ENCODE assay signal across 17 cellular contexts in genomic region chr2:6202756-6203155, GRCh38.
A peak's percentile ranks its signal among the peaks of the same experiment; 100 is the strongest.
DNase-seq lines count a peak whose midpoint lies in the region; TF ChIP-seq lines count a peak whose summit lies in the region.
"Had no signal": no experiment of that assay in that cellular context is flagged by ENCODE, and none has a peak within 500 bp of the region (broad histone marks: within the 10 kb centered on the region; RNA-seq: fewer than 3 reads in every experiment).

No MANE protein-coding gene starts in this region.

- H3K27ac ChIP-seq in neural progenitor cell: no peak overlapping the region
- H3K27ac ChIP-seq: 22Rv1, BLaER1, GM23248, SK-N-MC had no signal

- no peak for TF ChIP-seq CTCF in neural progenitor cell (IDR thresholded peaks at IDR 0.05)

- peak; percentile 15 for DNase-seq in DMS53 (lab: John Stamatoyannopoulos, UW)
- DNase-seq in DMS53 treated with DMSO at 0.1 percent for 48 hours (lab: John Stamatoyannopoulos, UW; ENCODE audit: unreplicated experiment): no peak
- DNase-seq in kidney tubule cell (ENCODE audit: low spot score): peak; percentile 47
- DNase-seq in neural progenitor cell (ENCODE audit: low spot score): no peak
- DNase-seq in NCI-H524 treated with DMSO at 0.1 percent for 48 hours (lab: John Stamatoyannopoulos, UW): no peak
- DNase-seq in NCI-H345 treated with DMSO at 0.1 percent for 48 hours (lab: John Stamatoyannopoulos, UW; ENCODE audit: unreplicated experiment): no peak
- DNase-seq in NCI-H446 (lab: John Stamatoyannopoulos, UW): no peak
- DNase-seq in NCI-H1105 treated with DMSO at 0.1 percent for 48 hours (lab: John Stamatoyannopoulos, UW): no peak
- DNase-seq: DMS153, GM23248, MV-4-11, NCI-H226, PC-3 had no signal

- H3K9me3 Mint-ChIP-seq in neural progenitor cell: peaks cover 21% of the 10 kb centered on the region

- H3K4me3 Mint-ChIP-seq in neural progenitor cell: no peak overlapping the region
- H3K4me3 Mint-ChIP-seq: IgD-negative memory B cell had no signal

- H3K4me1 ChIP-seq in neural progenitor cell: peaks cover 7% of the 10 kb centered on the region
- H3K4me1 ChIP-seq: BLaER1 had no signal

- H3F3A ChIP-seq in neural progenitor cell (ENCODE audit: low read depth): no peaks in the 10 kb centered on the region

- peaks cover 3% of the 10 kb centered on the region for H3K36me3 Mint-ChIP-seq in neural progenitor cell
- H3K36me3 Mint-ChIP-seq: IgD-negative memory B cell had no signal

- peaks cover 2% of the 10 kb centered on the region for H3K27me3 Mint-ChIP-seq in neural progenitor cell (ENCODE audit: insufficient read depth, low read depth)

- H3K4me1 Mint-ChIP-seq in neural progenitor cell: peaks cover 11% of the 10 kb centered on the region
- H3K4me1 Mint-ChIP-seq: IgD-negative memory B cell had no signal

- H3K9ac ChIP-seq in neural progenitor cell: no peak overlapping the region
- H3K9ac ChIP-seq: BLaER1, GM23248 had no signal

- H3K9me3 ChIP-seq in neural progenitor cell (ENCODE audit: low read depth): no peaks in the 10 kb centered on the region

- H2AFZ ChIP-seq in neural progenitor cell (replicated peaks): peak overlapping the region; percentile 66
- H2AFZ ChIP-seq: GM23248 had no signal

- no peak overlapping the region for H3K27ac Mint-ChIP-seq in neural progenitor cell
- H3K27ac Mint-ChIP-seq: IgD-negative memory B cell had no signal

- H3K4me3 ChIP-seq in neural progenitor cell: no peak overlapping the region
- H3K4me3 ChIP-seq: BLaER1, GM23248, SK-N-MC had no signal

- H4K20me1 ChIP-seq in neural progenitor cell (ENCODE audit: low read depth): no peaks in the 10 kb centered on the region
- H4K20me1 ChIP-seq: BLaER1 had no signal

- H3K4me2 ChIP-seq in neural progenitor cell: no peak overlapping the region
- H3K4me2 ChIP-seq: BLaER1 had no signal

- no peaks in the 10 kb centered on the region for H3K27me3 ChIP-seq in neural progenitor cell
- H3K27me3 ChIP-seq: BLaER1 had no signal

- no peaks in the 10 kb centered on the region for H3K36me3 ChIP-seq in neural progenitor cell

- H3K79me2 ChIP-seq in neural progenitor cell (ENCODE audit: low read depth): no peaks in the 10 kb centered on the region

Comparison
In these comparisons a context has a peak if more than half of its experiments do, and no peak if none do; other contexts are left out.
1. DNase-seq: peak in DMS53 (single experiment) and kidney tubule cell (single experiment); none in DMS53 treated with DMSO at 0.1 percent for 48 hours (single experiment), neural progenitor cell (single experiment), NCI-H524 treated with DMSO at 0.1 percent for 48 hours (single experiment), NCI-H345 treated with DMSO at 0.1 percent for 48 hours (single experiment), NCI-H446 (0 of 2) and NCI-H1105 treated with DMSO at 0.1 percent for 48 hours (single experiment).